Comparison of ENCODE assay signal across 23 cellular contexts in genomic region chr15:38600241-38600640, GRCh38.
"Had no signal": no experiment of that assay in that cellular context is flagged by ENCODE, and none has a peak within 500 bp of the region (broad histone marks: within the 10 kb centered on the region; RNA-seq: fewer than 3 reads in every experiment).

No MANE protein-coding gene starts in this region.

- H3K4me1 ChIP-seq: esophagus squamous epithelium, heart right ventricle, lower lobe of right lung, right atrium auricular region, suprapubic skin, tibial artery had no signal

- DNase-seq: activated CD4-positive, alpha-beta T cell treated with anti-CD3 and anti-CD28 coated beads, Interleukin-2, amount 50 U/mL, for 1 hour; activated CD8-positive, alpha-beta memory T cell treated with anti-CD3 and anti-CD28 coated beads, Interleukin-2, amount 10 ng/mL, durations not matched to agents 7 days and 5 days; activated CD8-positive, alpha-beta T cell treated with anti-CD3 and anti-CD28 coated beads, Interleukin-2, amount 10 ng/mL, durations not matched to agents 7 days and 5 days; activated naive CD8-positive, alpha-beta T cell treated with anti-CD3 and anti-CD28 coated beads, Interleukin-2, amount 50 U/mL, for 24 hours; activated T-cell treated with anti-CD3 and anti-CD28 coated beads, Interleukin-2, amount 50 U/mL, for 48 hours; effector CD8-positive, alpha-beta T cell; esophagus squamous epithelium; foreskin melanocyte; heart right ventricle; kidney glomerular epithelial cell; lower lobe of right lung; mesenchymal stem cell; naive thymus-derived CD8-positive, alpha-beta T cell; nucleus accumbens; stimulated activated CD4-positive, alpha-beta T cell treated with anti-CD3 and anti-CD28 coated beads, Interleukin-15, amount 100 ng/mL, for 24 hours; stimulated activated CD4-positive, alpha-beta T cell treated with anti-CD3 and anti-CD28 coated beads, Interleukin-2, amount 100 ng/mL, for 24 hours; stimulated activated naive CD4-positive, alpha-beta T cell; T-helper 17 cell; tibial artery had no signal

- H3K27ac ChIP-seq: epithelial cell of prostate, esophagus squamous epithelium, heart right ventricle, lower lobe of right lung, right atrium auricular region, suprapubic skin, tibial artery had no signal

- H3K36me3 ChIP-seq: esophagus squamous epithelium, heart right ventricle, lower lobe of right lung, right atrium auricular region, suprapubic skin, tibial artery had no signal

- H3K9me3 ChIP-seq: esophagus squamous epithelium, lower lobe of right lung, right atrium auricular region, suprapubic skin, tibial artery had no signal

- H3K27me3 ChIP-seq: esophagus squamous epithelium, right atrium auricular region, suprapubic skin, tibial artery had no signal

- H3K4me3 ChIP-seq: esophagus squamous epithelium, heart right ventricle, lower lobe of right lung, right atrium auricular region, smooth muscle cell, suprapubic skin, tibial artery had no signal
